ENCODE assay signal across 34 cellular contexts in genomic region chr17:19592316-19592715, GRCh38.
"Had no signal": no experiment of that assay in that cellular context is flagged by ENCODE, and none has a peak within 500 bp of the region (broad histone marks: within the 10 kb centered on the region; RNA-seq: fewer than 3 reads in every experiment).

No MANE protein-coding gene starts in this region.

- H3K27me3 ChIP-seq: MG63 had no signal

- H3K9me3 ChIP-seq: MG63 had no signal

- H3K27ac ChIP-seq: KMS-11 had no signal

- H3K9ac ChIP-seq: KMS-11 had no signal

- H3K36me3 ChIP-seq: MG63 had no signal

- DNase-seq: Karpas-422, Kasumi-1, MG63, MM.1S, MV-4-11, NCI-H1048, NCI-H1092, NCI-H1092 treated with DMSO at 0.1 percent for 48 hours, NCI-H1105, NCI-H1105 treated with DMSO at 0.1 percent for 48 hours, NCI-H1417, NCI-H1417 treated with DMSO at 0.1 percent for 48 hours, NCI-H1436, NCI-H1436 treated with DMSO at 0.1 percent for 48 hours, NCI-H146, NCI-H1694, NCI-H1694 treated with DMSO at 0.1 percent for 48 hours, NCI-H187, NCI-H187 treated with DMSO at 0.1 percent for 48 hours, NCI-H1930, NCI-H2029, NCI-H2029 treated with DMSO at 0.1 percent for 48 hours, NCI-H2081, NCI-H2081 treated with DMSO at 0.1 percent for 48 hours, NCI-H2107, NCI-H2171, NCI-H2171 treated with DMSO at 0.1 percent for 48 hours, NCI-H2227 treated with DMSO at 0.1 percent for 48 hours, NCI-H226, NCI-H446, NCI-H446 treated with DMSO at 0.1 percent for 48 hours, NCI-H510A, NCI-H510A treated with DMSO at 0.1 percent for 48 hours had no signal

- H3K4me3 ChIP-seq: MG63 had no signal
